ENCODE assay signal across 2 cellular contexts in genomic region chr14:102140750-102141145, GRCh38.
TF ChIP-seq lines count a peak whose summit lies in the region.

No MANE protein-coding gene starts in this region.

TF ChIP-seq in GM12878, 131 proteins besides CTCF, POLR2A, EP300 and RAD21:
- TF ChIP-seq ZNF217 (IDR thresholded peaks at IDR 0.05): no peak

TF ChIP-seq in HepG2, 621 proteins besides CTCF, POLR2A, EP300 and RAD21:
- TF ChIP-seq PLRG1 (conservative IDR thresholded peaks at IDR 0.05) (no peak), AHR (CRISPR knock-in tag; IDR thresholded peaks at IDR 0.05) (no peak), MYPOP (CRISPR knock-in tag; IDR thresholded peaks at IDR 0.05) (no peak), SUZ12 (IDR thresholded peaks at IDR 0.05; ENCODE audit: low read depth, low read length) (no peak), UBTF (CRISPR knock-in tag; IDR thresholded peaks at IDR 0.05) (no peak), ZNF275 (CRISPR knock-in tag; IDR thresholded peaks at IDR 0.05; ENCODE audit: borderline replicate concordance) (no peak), GMEB2 (CRISPR knock-in tag; IDR thresholded peaks at IDR 0.05; ENCODE audit: low read depth) (no peak), GATA4 (IDR thresholded peaks at IDR 0.05; ENCODE audit: borderline replicate concordance, low read depth) (no peak), KDM6A (CRISPR knock-in tag; IDR thresholded peaks at IDR 0.05; ENCODE audit: low read depth) (no peak), AHDC1 (CRISPR knock-in tag; IDR thresholded peaks at IDR 0.05; ENCODE audit: borderline replicate concordance) (no peak), ZNF274 (CRISPR knock-in tag; IDR thresholded peaks at IDR 0.05) (no peak), ZNF446 (CRISPR knock-in tag; IDR thresholded peaks at IDR 0.05) (no peak)
